ENCODE assay signal across 10 cellular contexts in genomic region chr1:20152599-20152930, GRCh38. TPM values are rescaled to one million over a fixed set of nuclear protein-coding genes. Genes with fewer than 3 reads are reported as not detected.
DNase-seq lines count a peak whose midpoint lies in the region; ATAC-seq and TF ChIP-seq lines count a peak whose summit lies in the region.
"Had no signal": no experiment of that assay in that cellular context is flagged by ENCODE, and none has a peak within 500 bp of the region (broad histone marks: within the 10 kb centered on the region; RNA-seq: fewer than 3 reads in every experiment).

No MANE protein-coding gene starts in this region.

- H3K79me2 ChIP-seq in OCI-LY1 (ENCODE audit: insufficient read depth, low read length) = no peaks in the 10 kb centered on the region

- DNase-seq in endodermal cell = no peak
- DNase-seq in psoas muscle = no peak
- no peak for DNase-seq in stimulated activated CD4-positive, alpha-beta T cell treated with anti-CD3 and anti-CD28 coated beads, Interleukin-15, amount 100 ng/mL, for 24 hours
- DNase-seq in tibial artery = no peak

- H3K27me3 ChIP-seq in OCI-LY1 (ENCODE audit: insufficient read depth, low read length) (no peaks in the 10 kb centered on the region), endodermal cell (ENCODE audit: control insufficient read depth, insufficient read depth, low read length, poor library complexity, severe bottlenecking) (no peaks in the 10 kb centered on the region), psoas muscle (ENCODE audit: insufficient read depth in 3 of 3, low read length in 2 of 3) (peaks cover 0 to 4% (median 0%) of the 10 kb centered on the region in 3 donors), tibial artery (peaks cover 0 to 42% of the 10 kb centered on the region in 2 donors)

- H3K9me3 ChIP-seq in OCI-LY1 (ENCODE audit: low read length) (no peaks in the 10 kb centered on the region), endodermal cell (ENCODE audit: control insufficient read depth, low read length) (no peaks in the 10 kb centered on the region), psoas muscle (no peaks in the 10 kb centered on the region), tibial artery (peaks cover 0 to 1% (median 0%) of the 10 kb centered on the region in 3 donors)

- H3K27ac Mint-ChIP-seq in endodermal cell = peak overlapping the region; percentile 26

- H3K9me2 ChIP-seq in OCI-LY1 (ENCODE audit: low read depth, low read length) = no peaks in the 10 kb centered on the region

- H3K4me1 ChIP-seq in OCI-LY1 (ENCODE audit: insufficient read depth, low read length, severe bottlenecking) = peaks cover 6% of the 10 kb centered on the region
- no peaks in the 10 kb centered on the region for H3K4me1 ChIP-seq in endodermal cell (ENCODE audit: control insufficient read depth, insufficient read depth, low read length)
- H3K4me1 ChIP-seq in psoas muscle = peaks cover 5% of the 10 kb centered on the region
- peaks cover 0 to 14% (median 8%) of the 10 kb centered on the region in 4 donors for H3K4me1 ChIP-seq in tibial artery

- 65 to 76% methylated on average over 3 to 7 of the region's 7 CpGs for WGBS in endodermal cell (ENCODE audit: insufficient coverage in 1 of 2, insufficient read length in 1 of 2), 2 experiments
- WGBS in psoas muscle, 3 donors = 47 to 55% (median 55%) methylated on average over 7 of the region's 7 CpGs

- H3K9ac ChIP-seq in OCI-LY1 (ENCODE audit: low read length) = no peak overlapping the region
- H3K9ac ChIP-seq in endodermal cell (ENCODE audit: extremely low read depth, low read length, poor library complexity, severe bottlenecking) = no peak overlapping the region

- no peak overlapping the region for H3K4me3 ChIP-seq in OCI-LY1 (ENCODE audit: low read depth, low read length, poor library complexity, severe bottlenecking)
- H3K4me3 ChIP-seq in endodermal cell (ENCODE audit: low read length) = no peak overlapping the region
- no peak overlapping the region for H3K4me3 ChIP-seq in psoas muscle
- H3K4me3 ChIP-seq in tibial artery = peak overlapping the region in 1 of 2 donors; percentile 36

- peaks cover under 1% of the 10 kb centered on the region for H3K9me3 Mint-ChIP-seq in endodermal cell

- H3K36me3 ChIP-seq in OCI-LY1 (ENCODE audit: insufficient read depth, low read length) = no peaks in the 10 kb centered on the region
- no peaks in the 10 kb centered on the region for H3K36me3 ChIP-seq in endodermal cell (ENCODE audit: control insufficient read depth, insufficient read depth, low read length)
- no peaks in the 10 kb centered on the region for H3K36me3 ChIP-seq in psoas muscle (ENCODE audit: insufficient read depth in 1 of 2, low read depth in 1 of 2)
- H3K36me3 ChIP-seq in tibial artery = no peaks in the 10 kb centered on the region

- H4K20me1 ChIP-seq in OCI-LY1 (ENCODE audit: insufficient read depth, low read length) = no peaks in the 10 kb centered on the region

- H2AFZ ChIP-seq in OCI-LY1 (ENCODE audit: low read length) = no peak overlapping the region

- peaks cover 5% of the 10 kb centered on the region for H3K27me3 Mint-ChIP-seq in endodermal cell (ENCODE audit: insufficient read depth)

- no peaks in the 10 kb centered on the region for H3K4me1 Mint-ChIP-seq in endodermal cell

- H3K27ac ChIP-seq in OCI-LY1 (ENCODE audit: low read depth, low read length, poor library complexity, severe bottlenecking) (no peak overlapping the region), endodermal cell (ENCODE audit: low read depth, low read length) (no peak overlapping the region), psoas muscle (peak overlapping the region; percentile 16), tibial artery (no peak overlapping the region)

- H3K36me3 Mint-ChIP-seq in endodermal cell (ENCODE audit: low read depth) = no peaks in the 10 kb centered on the region

- ATAC-seq in GM19397 (IDR thresholded peaks at IDR 0.05; ENCODE audit: unreplicated experiment) (peak; percentile 10), psoas muscle (peak in 3 of 4 donors; percentile 15 to 28 (median 22)), HG03045 (IDR thresholded peaks at IDR 0.05; ENCODE audit: unreplicated experiment) (no peak)

- H3K4me2 ChIP-seq in OCI-LY1 (ENCODE audit: low read length) = no peak overlapping the region

- H3K4me3 Mint-ChIP-seq in endodermal cell = peak overlapping the region; percentile 41

- no peaks in the 10 kb centered on the region for H3F3A ChIP-seq in OCI-LY1 (ENCODE audit: insufficient read depth, low read length)

- intact Hi-C loops in psoas muscle (cut with DNase I) = loop anchor here (1.0 to 5.0 kb wide), 4 partner anchors 50 to 234 kb away; no protein-coding TSS in a partner anchor
- intact Hi-C loops in tibial artery (cut with DNase I; ENCODE audit: low total_unique reads) = loop anchor here (1.0 to 5.0 kb wide), 2 partner anchors 175 to 233 kb away; partner anchors contain the start of gene PLA2G2A

- TF ChIP-seq CTCF in OCI-LY1 (IDR thresholded peaks at IDR 0.05; ENCODE audit: low read length) (0 out of 2 replicates have a peak, but pooled peaks have one; percentile 14), endodermal cell (conservative IDR thresholded peaks at IDR 0.05) (no peak), psoas muscle (IDR thresholded peaks at IDR 0.05) (no peak), tibial artery (IDR thresholded peaks at IDR 0.05) (no peak)

RNA-seq across cellular contexts. Expression of gene PLA2G2F, which starts 13.4 kb away (rescaled TPM):
- total RNA-seq in endodermal cell (not detected), psoas muscle (not detected)
- polyA plus RNA-seq in endodermal cell (2013, experiment 1 of 2) = not detected
- polyA plus RNA-seq in endodermal cell (2013, experiment 2 of 2) = not detected
- polyA plus RNA-seq in psoas muscle = under 1 TPM in 1 of 3 donors, not detected in 2; 0.03 TPM
- total RNA-seq: myocyte; T-helper 2 cell treated with Interferon-gamma antibody and Interleukin-4, amounts not matched to agents 100 ng/mL and 5 ng/mL, for 36 hours had no signal
- polyA plus RNA-seq: adipose tissue had no signal

RNA-seq across cellular contexts. Expression of gene PLA2G2D, which starts 33.2 kb away (rescaled TPM):
- total RNA-seq in endodermal cell = not detected
- not detected for polyA plus RNA-seq in endodermal cell (2013, experiment 1 of 2)
- not detected for polyA plus RNA-seq in endodermal cell (2013, experiment 2 of 2)
- not detected for total RNA-seq in psoas muscle
- not detected for polyA plus RNA-seq in psoas muscle
- total RNA-seq: myocyte; T-helper 2 cell treated with Interferon-gamma antibody and Interleukin-4, amounts not matched to agents 100 ng/mL and 5 ng/mL, for 36 hours had no signal

RNA-seq across cellular contexts. Expression of gene UBXN10, which starts 33.3 kb away (rescaled TPM):
- 1 to 10 TPM; 1.7 to 2.6 TPM for total RNA-seq in endodermal cell
- 1.1 TPM for polyA plus RNA-seq in endodermal cell (2013, experiment 1 of 2)
- 1.0 TPM for polyA plus RNA-seq in endodermal cell (2013, experiment 2 of 2)
- total RNA-seq in psoas muscle = under 1 TPM; 0.12 to 0.48 (median 0.26) TPM
- polyA plus RNA-seq in psoas muscle = under 1 TPM; 0.04 to 0.17 (median 0.07) TPM

RNA-seq across cellular contexts. Expression of gene PLA2G2C, which starts 33.8 kb away (rescaled TPM):
- not detected for total RNA-seq in endodermal cell
- polyA plus RNA-seq in endodermal cell (2013, experiment 1 of 2) = not detected
- polyA plus RNA-seq in endodermal cell (2013, experiment 2 of 2) = not detected
- not detected for total RNA-seq in psoas muscle
- polyA plus RNA-seq in psoas muscle = not detected
- total RNA-seq: myocyte had no signal
- polyA plus RNA-seq: adipose tissue had no signal
